27 cellular contexts compared by ENCODE assay signal in genomic region chr7:31094271-31094670, GRCh38. TPM values are rescaled to one million over a fixed set of nuclear protein-coding genes. Genes with fewer than 3 reads are reported as not detected.
"Had no signal": no experiment of that assay in that cellular context is flagged by ENCODE, and none has a peak within 500 bp of the region (broad histone marks: within the 10 kb centered on the region; RNA-seq: fewer than 3 reads in every experiment).

No MANE protein-coding gene starts in this region.

- DNase-seq: activated CD4-positive, alpha-beta T cell treated with anti-CD3 and anti-CD28 coated beads for 48 hours; activated CD4-positive, alpha-beta T cell treated with anti-CD3 and anti-CD28 coated beads, Interleukin-2, amount 50 U/mL, for 48 hours; activated CD4-positive, CD25-positive, alpha-beta regulatory T cell treated with anti-CD3 and anti-CD28 coated beads, Interleukin-2, amount 50 U/mL, for 72 hours; activated CD8-positive, alpha-beta memory T cell treated with anti-CD3 and anti-CD28 coated beads, Interleukin-2, amount 10 ng/mL, durations not matched to agents 7 days and 5 days; activated gamma-delta T cell; activated naive CD4-positive, alpha-beta T cell treated with anti-CD3 and anti-CD28 coated beads for 36 hours; activated T-cell treated with anti-CD3 and anti-CD28 coated beads, Interleukin-2, amount 50 U/mL, for 24 hours; amygdala; IMR-90; Kasumi-1; KBM-7; NCI-H1048; NCI-H146; NCI-H187 treated with DMSO at 0.1 percent for 48 hours; NCI-H2171 treated with DMSO at 0.1 percent for 48 hours; NCI-H226; NCI-H526 treated with DMSO at 0.1 percent for 48 hours; NK-92 treated with Interleukin-12 subunit alpha and Interleukin-12 subunit beta, amount 100 ng/mL, for 24 hours; SHP77 treated with DMSO at 0.1 percent for 48 hours; T-helper 17 cell; T-helper 9 cell had no signal

- ATAC-seq: activated CD8-positive, alpha-beta memory T cell treated with anti-CD3 and anti-CD28 coated beads, Interleukin-2, amount 10 ng/mL, durations not matched to agents 7 days and 5 days; T-helper 17 cell; WTC11 had no signal

- H3K4me1 Mint-ChIP-seq: activated CD8-positive, alpha-beta memory T cell treated with anti-CD3 and anti-CD28 coated beads, Interleukin-2, amount 10 ng/mL, durations not matched to agents 7 days and 5 days; T-helper 17 cell had no signal

- H3K9me3 Mint-ChIP-seq: activated naive CD4-positive, alpha-beta T cell treated with anti-CD3 and anti-CD28 coated beads for 36 hours; activated T-cell treated with anti-CD3 and anti-CD28 coated beads, Interleukin-2, amount 50 U/mL, for 24 hours; activated T-helper 1 cell treated with anti-CD3 and anti-CD28 coated beads, Interleukin-12 subunit alpha, Interleukin-12 subunit beta, Interleukin-2, Interleukin-4 antibody, amounts not matched to agents 30 ng/mL and 10 ng/mL and 1 ng/mL, durations not matched to agents 14 hours and 24 hours and 36 hours; brain; WTC11 had no signal

- H3K27ac Mint-ChIP-seq: activated CD8-positive, alpha-beta memory T cell treated with anti-CD3 and anti-CD28 coated beads, Interleukin-2, amount 10 ng/mL, durations not matched to agents 7 days and 5 days; activated naive CD4-positive, alpha-beta T cell treated with anti-CD3 and anti-CD28 coated beads for 36 hours; activated naive CD8-positive, alpha-beta T cell; activated T-cell treated with anti-CD3 and anti-CD28 coated beads, Interleukin-2, amount 50 U/mL, for 24 hours; activated T-helper 1 cell treated with anti-CD3 and anti-CD28 coated beads, Interleukin-12 subunit alpha, Interleukin-12 subunit beta, Interleukin-2, Interleukin-4 antibody, amounts not matched to agents 30 ng/mL and 10 ng/mL and 1 ng/mL, durations not matched to agents 14 hours and 24 hours and 36 hours; brain; T-helper 17 cell; WTC11 had no signal

- H3K4me3 Mint-ChIP-seq: activated CD8-positive, alpha-beta memory T cell treated with anti-CD3 and anti-CD28 coated beads, Interleukin-2, amount 10 ng/mL, durations not matched to agents 7 days and 5 days; activated naive CD4-positive, alpha-beta T cell treated with anti-CD3 and anti-CD28 coated beads for 36 hours; activated naive CD8-positive, alpha-beta T cell; activated T-cell treated with anti-CD3 and anti-CD28 coated beads, Interleukin-2, amount 50 U/mL, for 24 hours; activated T-helper 1 cell treated with anti-CD3 and anti-CD28 coated beads, Interleukin-12 subunit alpha, Interleukin-12 subunit beta, Interleukin-2, Interleukin-4 antibody, amounts not matched to agents 30 ng/mL and 10 ng/mL and 1 ng/mL, durations not matched to agents 14 hours and 24 hours and 36 hours; brain; T-helper 17 cell; WTC11 had no signal

- H3K27me3 Mint-ChIP-seq: brain had no signal

- H3K36me3 Mint-ChIP-seq: activated CD8-positive, alpha-beta memory T cell treated with anti-CD3 and anti-CD28 coated beads, Interleukin-2, amount 10 ng/mL, durations not matched to agents 7 days and 5 days; activated naive CD8-positive, alpha-beta T cell had no signal

RNA-seq across cellular contexts. Expression of gene ADCYAP1R1, which starts 42.2 kb away (rescaled TPM):
- total RNA-seq: activated CD8-positive, alpha-beta memory T cell treated with anti-CD3 and anti-CD28 coated beads, Interleukin-2, amount 10 ng/mL, durations not matched to agents 7 days and 5 days; activated naive CD4-positive, alpha-beta T cell treated with anti-CD3 and anti-CD28 coated beads for 36 hours; activated T-helper 1 cell treated with anti-CD3 and anti-CD28 coated beads, Interleukin-12 subunit alpha, Interleukin-12 subunit beta, Interleukin-2, Interleukin-4 antibody, amounts not matched to agents 30 ng/mL and 10 ng/mL and 1 ng/mL, durations not matched to agents 14 hours and 24 hours and 36 hours; IMR-90; NCI-H460; SK-MEL-5; T-helper 17 cell had no signal
- polyA plus RNA-seq: IMR-90 had no signal
